ENCODE assay signal across 9 cellular contexts in genomic region chr15:49154359-49154758, GRCh38. TPM values are rescaled to one million over a fixed set of nuclear protein-coding genes. Genes with fewer than 3 reads are reported as not detected.
DNase-seq lines count a peak whose midpoint lies in the region; ATAC-seq, FAIRE-seq and TF ChIP-seq lines count a peak whose summit lies in the region.
"Had no signal": no experiment of that assay in that cellular context is flagged by ENCODE, and none has a peak within 500 bp of the region (broad histone marks: within the 10 kb centered on the region; RNA-seq: fewer than 3 reads in every experiment).

No MANE protein-coding gene starts in this region.

- H3K4me1 Mint-ChIP-seq in Calu3 (ENCODE audit: low read depth, unreplicated experiment): peaks cover 14% of the 10 kb centered on the region

- H3K4me3 ChIP-seq in epithelial cell of esophagus (ENCODE audit: low read length): peak overlapping the region; percentile 93
- peak overlapping the region in 3 of 4 donors; percentile 66 to 86 (median 84) for H3K4me3 ChIP-seq in pancreas

- 12 to 13% methylated on average over 8 of the region's 8 CpGs for WGBS in pancreas, 2 donors

- H3K4me1 ChIP-seq in pancreas: peaks cover 11 to 18% (median 15%) of the 10 kb centered on the region in 3 donors

- DNase-seq in Calu3 (no peak), OCI-M1 (lab: John Stamatoyannopoulos, UW) (peak; percentile 37), epithelial cell of esophagus (ENCODE audit: low read depth) (peak; percentile 29), pancreas (no peak)
- no peak for DNase-seq in stimulated activated naive CD4-positive, alpha-beta T cell treated with Interleukin-2 at 50 U/mL for 16 hours (lab: John Stamatoyannopoulos, UW)
- no peak for DNase-seq in central memory CD4-positive, alpha-beta T cell
- DNase-seq: islet precursor cell had no signal

- no peaks in the 10 kb centered on the region for H3K27me3 ChIP-seq in pancreas

- H3K27ac ChIP-seq in pancreas: no peak overlapping the region

- H3K9me3 ChIP-seq in pancreas: no peaks in the 10 kb centered on the region

- CTCF ChIA-PET in Calu3 (lab: Charles Lee): interaction anchor here (1.7 kb wide), 1 partner anchor 9 kb away, joined by 8 read pairs; no protein-coding TSS in a partner anchor

- intact Hi-C loops in Calu3 (cut with micrococcal nuclease; ENCODE audit: unreplicated experiment): no loop called here
- intact Hi-C loops in pancreas (cut with DNase I): no loop called here

- peak overlapping the region; percentile 99 for H3K27ac Mint-ChIP-seq in Calu3 (ENCODE audit: unreplicated experiment)

- no peaks in the 10 kb centered on the region for H3K36me3 ChIP-seq in pancreas

- TF ChIP-seq CTCF in Calu3 (IDR thresholded peaks at IDR 0.05; ENCODE audit: unreplicated experiment) (no peak), epithelial cell of esophagus (IDR thresholded peaks at IDR 0.05; ENCODE audit: insufficient read depth, low read depth, low read length, missing control alignments) (no peak), pancreas (IDR thresholded peaks at IDR 0.05) (no peak)

- H3K9me3 Mint-ChIP-seq in Calu3 (ENCODE audit: low read depth, unreplicated experiment): no peaks in the 10 kb centered on the region

- no TSS peak for BruUV-seq in Calu3 (replicated peaks; lab: Mats Ljungman, UMichigan)

- ATAC-seq in pancreas (no peak), HG03280 (IDR thresholded peaks at IDR 0.05; ENCODE audit: unreplicated experiment) (no peak), HG03097 (IDR thresholded peaks at IDR 0.05; ENCODE audit: low FRiP score, unreplicated experiment) (no peak)

- FAIRE-seq in pancreas (lab: Jason Lieb, UNC): no peak

- H3K4me3 Mint-ChIP-seq in Calu3 (ENCODE audit: low read depth, unreplicated experiment): peak overlapping the region; percentile 95

- peaks cover 22% of the 10 kb centered on the region for H3K36me3 Mint-ChIP-seq in Calu3 (ENCODE audit: insufficient read depth, unreplicated experiment)

- no peaks in the 10 kb centered on the region for H3K27me3 Mint-ChIP-seq in Calu3 (ENCODE audit: unreplicated experiment)

RNA-seq across cellular contexts. Expression of gene COPS2, which starts 1.0 kb away (rescaled TPM):
- total RNA-seq in Calu3 (2022) (73.7 and 80.9 TPM in 2 replicates), pancreas (10 to 100 TPM; 34.7 to 56.3 (median 43.3) TPM)
- polyA plus RNA-seq in pancreas: 10 to 100 TPM; 22.6 to 26.5 TPM

RNA-seq across cellular contexts. Expression of gene GALK2, which starts 15.7 kb away (rescaled TPM):
- total RNA-seq in Calu3 (2022): 44.2 and 48.3 TPM in 2 replicates
- total RNA-seq in pancreas: 10 to 100 TPM; 15.8 to 28.0 (median 18.9) TPM
- 10 to 100 TPM in 1 of 2 donors, 1 to 10 TPM in 1; 9.3 to 11.8 TPM for polyA plus RNA-seq in pancreas

Comparison
In these comparisons a context has a peak if more than half of its experiments do, and no peak if none do; other contexts are left out.
1. DNase-seq: peak in OCI-M1 (single experiment) and epithelial cell of esophagus (single experiment); none in Calu3 (single experiment), pancreas (0 of 6), stimulated activated naive CD4-positive, alpha-beta T cell treated with Interleukin-2 at 50 U/mL for 16 hours (single experiment) and central memory CD4-positive, alpha-beta T cell (single experiment).